Comparison of ENCODE assay signal across 8 cellular contexts in genomic region chr15:37098468-37099320, GRCh38. TPM values are rescaled to one million over a fixed set of nuclear protein-coding genes. Genes with fewer than 3 reads are reported as not detected.
DNase-seq lines count a peak whose midpoint lies in the region; ATAC-seq, FAIRE-seq and TF ChIP-seq lines count a peak whose summit lies in the region.

No MANE protein-coding gene starts in this region.

- WGBS in K562 (ENCODE audit: insufficient coverage, low coverage, missing lambda C conversion rate) = under 1% methylated on average over 46 of the region's 75 CpGs

- FAIRE-seq in K562 (lab: Jason Lieb, UNC) = no peak
- FAIRE-seq in HTR-8/SVneo (lab: Jason Lieb, UNC) = no peak

- H3K4me1 Mint-ChIP-seq in Calu3 (ENCODE audit: low read depth, unreplicated experiment) = no peaks in the 10 kb centered on the region

- no peaks in the 10 kb centered on the region for H3K27me3 ChIP-seq in K562 (ENCODE audit: control insufficient read depth in 2 of 2, insufficient read depth in 2 of 2, low read length in 2 of 2)

- H3K9ac ChIP-seq in K562 (ENCODE audit: insufficient read depth in 1 of 2, low read depth in 2 of 2, low read length in 2 of 2) = peak overlapping the region; percentile 89 to 99

- peak overlapping the region; percentile 82 for H3K4me3 Mint-ChIP-seq in Calu3 (ENCODE audit: low read depth, unreplicated experiment)

- no peaks in the 10 kb centered on the region for H3K9me3 Mint-ChIP-seq in Calu3 (ENCODE audit: low read depth, unreplicated experiment)

- peak overlapping the region; percentile 99 for H3K27ac ChIP-seq in K562 (ENCODE audit: extremely low read depth, low read depth, low read length)
- peak overlapping the region in 20 of 21 experiments; percentile 29 to 89 (median 82) for H3K27ac ChIP-seq in skin epidermis

- DNase-seq in Calu3 = peak; percentile 13
- peak; percentile 43 for DNase-seq in NCI-H2171 (lab: John Stamatoyannopoulos, UW)
- DNase-seq in K562 (ENCODE audit: extremely low read depth in 1 of 4, low spot score in 3 of 4) = peak; percentile 26 to 52 (median 46)
- DNase-seq in iPS-NIHi11 (ENCODE audit: low spot score) = peak; percentile 27
- no peak for DNase-seq in HTR-8/SVneo (ENCODE audit: insufficient read length, low spot score)
- DNase-seq in mesenteric fat pad (ENCODE audit: low spot score) = no peak

- intact Hi-C loops in Calu3 (cut with micrococcal nuclease; ENCODE audit: unreplicated experiment) (no loop called here), K562 (cut with micrococcal nuclease) (no loop called here)

- POLR2A ChIA-PET in K562 (lab: Yijun Ruan, JAX) = no interaction called here

- no peaks in the 10 kb centered on the region for H3K9me3 ChIP-seq in K562 (replicated peaks; ENCODE audit: control insufficient read depth, insufficient read depth, low read depth, low read length)

- peaks cover 59% of the 10 kb centered on the region for H3K79me2 ChIP-seq in K562 (ENCODE audit: control insufficient read depth, insufficient read depth, low read length)

- peak overlapping the region; percentile 86 for H3K4me2 ChIP-seq in K562 (ENCODE audit: insufficient read depth, low read length)

- TF ChIP-seq POLR2A in K562 (conservative IDR thresholded peaks at IDR 0.05) = 0 out of 2 replicates have a peak, but pooled peaks have one; percentile 15

- peak overlapping the region; percentile 97 for H3K27ac Mint-ChIP-seq in Calu3 (ENCODE audit: unreplicated experiment)

- peak overlapping the region; percentile 87 for H3K4me3 ChIP-seq in K562
- peak overlapping the region; percentile 48 to 75 (median 57) for H3K4me3 ChIP-seq in skin epidermis

- H3K4me1 ChIP-seq in K562 (replicated peaks in 1 of 2; ENCODE audit: control insufficient read depth in 2 of 2, insufficient read depth in 2 of 2, low read length in 2 of 2) = peaks cover 6 to 44% of the 10 kb centered on the region in 2 experiments; a peak in 4 of 5 replicates

- peaks cover 32% of the 10 kb centered on the region; the same call in 2 of the 3 replicates for H3K36me3 ChIP-seq in K562 (ENCODE audit: control insufficient read depth, insufficient read depth, low read length)

- H3K27me3 Mint-ChIP-seq in Calu3 (ENCODE audit: unreplicated experiment) = no peaks in the 10 kb centered on the region

- in situ Hi-C loops in K562 (cut with MboI) = no loop called here

- H3K36me3 Mint-ChIP-seq in Calu3 (ENCODE audit: insufficient read depth, unreplicated experiment) = peaks cover 71% of the 10 kb centered on the region

- TF ChIP-seq CTCF in Calu3 (IDR thresholded peaks at IDR 0.05; ENCODE audit: unreplicated experiment) = no peak
- TF ChIP-seq CTCF in K562 (IDR thresholded peaks at IDR 0.05 in 2 of 3, conservative IDR thresholded peaks at IDR 0.05 in 1 of 3; ENCODE audit: insufficient read depth in 2 of 3, low read depth in 1 of 3, low read length in 3 of 3) = no peak

- TF ChIP-seq RAD21 in K562 (CRISPR knock-in tag; conservative IDR thresholded peaks at IDR 0.05 in 1 of 2, IDR thresholded peaks at IDR 0.05 in 1 of 2) = no peak

- H2AFZ ChIP-seq in K562 (ENCODE audit: low read depth, low read length) = peak overlapping the region; percentile 81

- CTCF ChIA-PET in Calu3 (lab: Charles Lee) = no interaction called here
- CTCF ChIA-PET in K562 (lab: Yijun Ruan, JAX; ENCODE audit: low intra/inter-chr PET ratio) = interaction anchor here (0.6 kb wide), 1 partner anchor 277 kb away, joined by 7 read pairs; no protein-coding TSS in a partner anchor

- H4K20me1 ChIP-seq in K562 (replicated peaks; ENCODE audit: control insufficient read depth, insufficient read depth, low read length) = no peaks in the 10 kb centered on the region

- H3K9me1 ChIP-seq in K562 (ENCODE audit: control insufficient read depth, insufficient read depth, low read length) = no peaks in the 10 kb centered on the region

- no peak for TF ChIP-seq EP300 in K562 (IDR thresholded peaks at IDR 0.05; ENCODE audit: low read length)

- ATAC-seq in GM19452 (IDR thresholded peaks at IDR 0.05; ENCODE audit: unreplicated experiment) = peak; percentile 31
- ATAC-seq in K562 = peak; percentile 8; the same call in 2 of the 3 replicates

- no TSS peak for BruUV-seq in Calu3 (replicated peaks; lab: Mats Ljungman, UMichigan)
- no TSS peak for BruUV-seq in K562 (replicated peaks; lab: Mats Ljungman, UMichigan)

TF ChIP-seq in K562, 482 proteins besides CTCF, POLR2A, EP300 and RAD21 (continues in another document):
- TF ChIP-seq STAT5A (IDR thresholded peaks at IDR 0.05; ENCODE audit: borderline replicate concordance, low read length) = no peak
- no peak for TF ChIP-seq ETS2 (tag; IDR thresholded peaks at IDR 0.05; ENCODE audit: borderline replicate concordance, poor library complexity, severe bottlenecking)
- TF ChIP-seq ZNF12 (CRISPR knock-in tag; IDR thresholded peaks at IDR 0.05) = no peak
- peak; percentile 81 for TF ChIP-seq RBFOX2 (IDR thresholded peaks at IDR 0.05; ENCODE audit: low read depth, low read length)
- no peak for TF ChIP-seq SETDB1 (IDR thresholded peaks at IDR 0.05; ENCODE audit: low read length)
- TF ChIP-seq TFAP4 (CRISPR knock-in tag; IDR thresholded peaks at IDR 0.05; ENCODE audit: borderline replicate concordance) = no peak
- peak in 1 of 2 experiments; percentile 19; a peak in 1 of 4 replicates for TF ChIP-seq KDM1A (IDR thresholded peaks at IDR 0.05)
- TF ChIP-seq ATF6 (CRISPR knock-in tag; IDR thresholded peaks at IDR 0.05) = no peak
- no peak for TF ChIP-seq ZNF124 (CRISPR knock-in tag; IDR thresholded peaks at IDR 0.05)

RNA-seq across cellular contexts. Expression of gene MEIS2, which starts 1.7 kb away (rescaled TPM):
- total RNA-seq in Calu3 (2022) (23.1 and 24.5 TPM in 2 replicates), K562 (2014; rRNA removed) (22.3 and 34.4 TPM in 2 replicates), K562 (2014; rRNA removed; fragmentation: Illumina TruSeq; extraction: Trizol) (24.6 and 31.2 TPM in 2 replicates), K562 (2015; rRNA removed; fragmentation: Illumina TruSeq; extraction: Trizol) (41.0 and 45.8 TPM in 2 replicates), K562 (2021) (34.3 and 34.9 TPM in 2 replicates), mesenteric fat pad (21.5 TPM)
- total RNA-seq in K562 (2011; cell fraction: chromatin; rRNA removed; ENCODE audit: low replicate concordance) = 81.4 and 111 TPM in 2 replicates
- total RNA-seq in K562 (2011; cell fraction: nucleolus; rRNA removed) = 43.4 and 50.3 TPM in 2 replicates
- 69.0 and 74.6 TPM in 2 replicates for total RNA-seq in K562 (2011; cell fraction: nucleoplasm; rRNA removed)
- polyA plus RNA-seq in K562 (2011; rRNA removed) (15.3 and 21.1 TPM in 2 replicates), K562 (2014; fragmentation: Illumina TruSeq; extraction: Trizol) (51.5 and 64.2 TPM in 2 replicates), K562 (2014; fragmentation: Nextera tagmentation; extraction: Ambion mirVana) (1 to 10 TPM; 7.5 to 8.4 TPM), K562 (2014; rRNA removed) (21.2 and 26.8 TPM in 2 replicates)
- 19.4 and 28.6 TPM in 2 replicates for polyA plus RNA-seq in K562 (2011; cell fraction: cytosol; rRNA removed)
- polyA plus RNA-seq in K562 (2011; cell fraction: nucleus; rRNA removed) = 43.0 and 54.5 TPM in 2 replicates
- 29.1 and 37.1 TPM in 2 replicates for polyA plus RNA-seq in K562 (2012)
- polyA minus RNA-seq in K562 (2011; rRNA and poly(A)+ RNA removed) = 49.8 and 57.7 TPM in 2 replicates
- polyA minus RNA-seq in K562 (2011; cell fraction: cytosol; rRNA and poly(A)+ RNA removed) = 8.4 and 8.6 TPM in 2 replicates
- 81.6 and 103 TPM in 2 replicates for polyA minus RNA-seq in K562 (2011; cell fraction: nucleus; rRNA and poly(A)+ RNA removed)

Comparison
In these comparisons a context has a peak if more than half of its experiments do, and no peak if none do; other contexts are left out.
1. DNase-seq: peak in Calu3 (single experiment), NCI-H2171 (single experiment), K562 (4 of 4) and iPS-NIHi11 (single experiment); none in HTR-8/SVneo (single experiment) and mesenteric fat pad (single experiment).